Comparison of ENCODE assay signal across 23 cellular contexts in genomic region chr11:116825854-116826750, GRCh38. TPM values are rescaled to one million over a fixed set of nuclear protein-coding genes. Genes with fewer than 3 reads are reported as not detected.
"Had no signal": no experiment of that assay in that cellular context is flagged by ENCODE, and none has a peak within 500 bp of the region (broad histone marks: within the 10 kb centered on the region; RNA-seq: fewer than 3 reads in every experiment).

No MANE protein-coding gene starts in this region.

- H3K27me3 ChIP-seq: adrenal gland, gastrocnemius medialis, ovary, thyroid gland had no signal

- H3K4me1 ChIP-seq: adrenal gland, gastrocnemius medialis had no signal

- ATAC-seq: activated naive CD4-positive, alpha-beta T cell treated with anti-CD3 and anti-CD28 coated beads, Interleukin-2, amount 50 U/mL, for 72 hours; activated T-cell treated with anti-CD3 and anti-CD28 coated beads, Interleukin-2, amount 50 U/mL, for 72 hours; gastrocnemius medialis; left ventricle myocardium superior; naive thymus-derived CD4-positive, alpha-beta T cell had no signal

- H3K36me3 Mint-ChIP-seq: activated naive CD4-positive, alpha-beta T cell treated with anti-CD3 and anti-CD28 coated beads, Interleukin-2, amount 50 U/mL, for 72 hours; naive thymus-derived CD4-positive, alpha-beta T cell had no signal

- H3K27me3 Mint-ChIP-seq: activated CD4-positive, alpha-beta T cell treated with anti-CD3 and anti-CD28 coated beads, Interleukin-2, amount 10 ng/mL, durations not matched to agents 7 days and 5 days; naive thymus-derived CD4-positive, alpha-beta T cell had no signal

- H3K4me3 Mint-ChIP-seq: activated CD4-positive, alpha-beta T cell treated with anti-CD3 and anti-CD28 coated beads, Interleukin-2, amount 10 ng/mL, durations not matched to agents 7 days and 5 days; activated T-cell treated with anti-CD3 and anti-CD28 coated beads, Interleukin-2, amount 50 U/mL, for 72 hours; naive thymus-derived CD4-positive, alpha-beta T cell; T-helper 1 cell treated with Interleukin-12 subunit alpha and Interleukin-12 subunit beta and Interleukin-4 antibody, amounts not matched to agents 30 μg/mL and 1 μg/mL, for 36 hours had no signal

- H3K27ac Mint-ChIP-seq: activated CD4-positive, alpha-beta T cell treated with anti-CD3 and anti-CD28 coated beads, Interleukin-2, amount 10 ng/mL, durations not matched to agents 7 days and 5 days; activated naive CD4-positive, alpha-beta T cell treated with anti-CD3 and anti-CD28 coated beads, Interleukin-2, amount 50 U/mL, for 72 hours; activated T-cell treated with anti-CD3 and anti-CD28 coated beads, Interleukin-2, amount 50 U/mL, for 72 hours; naive thymus-derived CD4-positive, alpha-beta T cell; T-helper 1 cell treated with Interleukin-12 subunit alpha and Interleukin-12 subunit beta and Interleukin-4 antibody, amounts not matched to agents 30 μg/mL and 1 μg/mL, for 36 hours had no signal

- H3K9me3 Mint-ChIP-seq: activated CD4-positive, alpha-beta T cell treated with anti-CD3 and anti-CD28 coated beads, Interleukin-2, amount 10 ng/mL, durations not matched to agents 7 days and 5 days; activated naive CD4-positive, alpha-beta T cell treated with anti-CD3 and anti-CD28 coated beads, Interleukin-2, amount 50 U/mL, for 72 hours; activated T-cell treated with anti-CD3 and anti-CD28 coated beads, Interleukin-2, amount 50 U/mL, for 72 hours; naive thymus-derived CD4-positive, alpha-beta T cell; T-helper 1 cell treated with Interleukin-12 subunit alpha and Interleukin-12 subunit beta and Interleukin-4 antibody, amounts not matched to agents 30 μg/mL and 1 μg/mL, for 36 hours had no signal

- H3K4me1 Mint-ChIP-seq: activated CD4-positive, alpha-beta T cell treated with anti-CD3 and anti-CD28 coated beads, Interleukin-2, amount 10 ng/mL, durations not matched to agents 7 days and 5 days; naive thymus-derived CD4-positive, alpha-beta T cell had no signal

- H3K9me3 ChIP-seq: adrenal gland, gastrocnemius medialis, ovary, thyroid gland had no signal

- H3K27ac ChIP-seq: adrenal gland, gastrocnemius medialis, ovary, thyroid gland had no signal

- H3K4me3 ChIP-seq: adrenal gland, gastrocnemius medialis, ovary, thyroid gland had no signal

- H3K36me3 ChIP-seq: adrenal gland, gastrocnemius medialis, ovary, thyroid gland had no signal

- DNase-seq: activated CD4-positive, alpha-beta T cell treated with anti-CD3 and anti-CD28 coated beads, Interleukin-2, amount 10 ng/mL, durations not matched to agents 7 days and 5 days; activated CD8-positive, alpha-beta memory T cell treated with anti-CD3 and anti-CD28 coated beads for 24 hours; activated gamma-delta T cell treated with Interleukin-2 at 50 U/mL for 16 hours; activated T-cell treated with anti-CD3 and anti-CD28 coated beads, Interleukin-2, amount 50 U/mL, for 72 hours; adrenal gland; effector CD4-positive, alpha-beta T cell; gastrocnemius medialis; kidney glomerular epithelial cell; left ventricle myocardium superior; mesenchymal stem cell; naive thymus-derived CD4-positive, alpha-beta T cell; ovary; stimulated activated CD4-positive, alpha-beta T cell treated with anti-CD3 and anti-CD28 coated beads, Interleukin-1b, Interleukin-23, amount 100 ng/mL, for 48 hours; stimulated activated naive CD4-positive, alpha-beta T cell treated with Interleukin-2 at 50 U/mL for 16 hours; thyroid gland had no signal

RNA-seq across cellular contexts. Expression of gene APOA4, which starts 3.0 kb away (rescaled TPM):
- total RNA-seq: activated CD4-positive, alpha-beta T cell treated with anti-CD3 and anti-CD28 coated beads, Interleukin-2, amount 10 ng/mL, durations not matched to agents 7 days and 5 days; activated naive CD4-positive, alpha-beta T cell treated with anti-CD3 and anti-CD28 coated beads, Interleukin-2, amount 50 U/mL, for 72 hours; activated T-cell treated with anti-CD3 and anti-CD28 coated beads, Interleukin-2, amount 50 U/mL, for 72 hours; adrenal gland; bronchial epithelial cell; left ventricle myocardium superior; mucosa of gallbladder; naive thymus-derived CD4-positive, alpha-beta T cell; subcutaneous adipose tissue; thyroid gland; urinary bladder had no signal
- polyA plus RNA-seq: naive thymus-derived CD4-positive, alpha-beta T cell had no signal

RNA-seq across cellular contexts. Expression of gene APOC3, which starts 3.6 kb away (rescaled TPM):
- total RNA-seq: activated CD4-positive, alpha-beta T cell treated with anti-CD3 and anti-CD28 coated beads, Interleukin-2, amount 10 ng/mL, durations not matched to agents 7 days and 5 days; activated naive CD4-positive, alpha-beta T cell treated with anti-CD3 and anti-CD28 coated beads, Interleukin-2, amount 50 U/mL, for 72 hours; activated T-cell treated with anti-CD3 and anti-CD28 coated beads, Interleukin-2, amount 50 U/mL, for 72 hours; bronchial epithelial cell; cerebellum; left ventricle myocardium superior; naive thymus-derived CD4-positive, alpha-beta T cell; subcutaneous adipose tissue; thyroid gland; urinary bladder had no signal
- polyA plus RNA-seq: esophagus; naive thymus-derived CD4-positive, alpha-beta T cell; ovary had no signal

RNA-seq across cellular contexts. Expression of gene APOA1, which starts 11.3 kb away (rescaled TPM):
- total RNA-seq: activated T-cell treated with anti-CD3 and anti-CD28 coated beads, Interleukin-2, amount 50 U/mL, for 72 hours; bronchial epithelial cell; subcutaneous adipose tissue had no signal
- polyA plus RNA-seq: naive thymus-derived CD4-positive, alpha-beta T cell had no signal

RNA-seq across cellular contexts. Expression of gene APOA5, which starts 34.4 kb away (rescaled TPM):
- total RNA-seq: activated CD4-positive, alpha-beta T cell treated with anti-CD3 and anti-CD28 coated beads, Interleukin-2, amount 10 ng/mL, durations not matched to agents 7 days and 5 days; activated naive CD4-positive, alpha-beta T cell treated with anti-CD3 and anti-CD28 coated beads, Interleukin-2, amount 50 U/mL, for 72 hours; activated T-cell treated with anti-CD3 and anti-CD28 coated beads, Interleukin-2, amount 50 U/mL, for 72 hours; bronchial epithelial cell; cerebellum; left ventricle myocardium superior; naive thymus-derived CD4-positive, alpha-beta T cell; subcutaneous adipose tissue; thyroid gland; urinary bladder had no signal
- polyA plus RNA-seq: adrenal gland; esophagus; naive thymus-derived CD4-positive, alpha-beta T cell; ovary had no signal
